ENCODE assay signal across 8 cellular contexts in the genomic region with DNA sequence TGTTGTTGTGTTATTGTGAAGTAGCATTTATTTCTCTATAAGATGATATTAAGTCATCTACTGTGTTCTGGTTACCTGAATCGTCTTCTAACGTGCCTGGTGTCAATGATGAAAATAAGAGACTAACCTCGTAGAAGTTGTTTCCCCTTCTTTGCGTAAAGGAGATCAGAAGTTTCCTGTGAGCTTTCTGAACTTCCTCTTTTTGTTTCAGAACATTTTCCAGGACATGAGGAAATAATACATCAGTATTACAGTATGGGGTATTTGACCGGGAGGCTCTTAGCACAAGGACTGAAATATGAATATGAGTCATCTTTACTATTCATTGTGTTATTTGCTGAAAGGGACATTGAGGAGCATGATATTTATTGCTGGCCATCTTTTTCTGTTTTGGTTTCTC. TPM values are rescaled to one million over a fixed set of nuclear protein-coding genes. Genes with fewer than 3 reads are reported as not detected.
DNase-seq lines count a peak whose midpoint lies in the region; ATAC-seq and TF ChIP-seq lines count a peak whose summit lies in the region.

No MANE protein-coding gene starts in this region.

- no peak for TF ChIP-seq POLR2A in ovary (IDR thresholded peaks at IDR 0.05)

- H3K9ac ChIP-seq in HUES64 (ENCODE audit: low read depth, low read length) = no peak overlapping the region

- intact Hi-C loops in ovary (cut with DNase I) = no loop called here

- DNase-seq in dermis blood vessel endothelial cell (peak; percentile 87), pulmonary artery endothelial cell (ENCODE audit: low read depth, low spot score) (peak; percentile 74), ovary (no peak)
- DNase-seq in effector memory CD4-positive, alpha-beta T cell = no peak
- no peak for DNase-seq in stimulated activated CD4-positive, alpha-beta T cell treated with anti-CD3 and anti-CD28 coated beads, Interleukin-15, amount 100 ng/mL, for 24 hours

- peak overlapping the region; percentile 75; the same call in 1 of the 2 replicates for H3K4me3 ChIP-seq in HUES64 (ENCODE audit: low read length)
- H3K4me3 ChIP-seq in effector memory CD4-positive, alpha-beta T cell (ENCODE audit: insufficient read depth, low read depth, low read length, poor library complexity, severe bottlenecking) = no peak overlapping the region
- H3K4me3 ChIP-seq in ovary = no peak overlapping the region

- H3K27me3 ChIP-seq in HUES64 (ENCODE audit: insufficient read depth, low read length) (peaks cover 9% of the 10 kb centered on the region; the same call in 1 of the 2 replicates), ovary (no peaks in the 10 kb centered on the region)
- no peaks in the 10 kb centered on the region for H3K27me3 ChIP-seq in effector memory CD4-positive, alpha-beta T cell (replicated peaks; ENCODE audit: control insufficient read depth, insufficient read depth, low read length, poor library complexity, severe bottlenecking)

- H3K36me3 ChIP-seq in HUES64 (ENCODE audit: insufficient read depth, low read length) (no peaks in the 10 kb centered on the region), ovary (no peaks in the 10 kb centered on the region)
- H3K36me3 ChIP-seq in effector memory CD4-positive, alpha-beta T cell (ENCODE audit: control insufficient read depth, insufficient read depth, low read length) = no peaks in the 10 kb centered on the region

- ATAC-seq in GM19351 (IDR thresholded peaks at IDR 0.05; ENCODE audit: unreplicated experiment) (peak; percentile 47), HG03045 (IDR thresholded peaks at IDR 0.05; ENCODE audit: unreplicated experiment) (no peak)

- no peak for TF ChIP-seq EP300 in ovary (IDR thresholded peaks at IDR 0.05)

- no peaks in the 10 kb centered on the region for H3K9me3 ChIP-seq in HUES64 (ENCODE audit: insufficient read depth, low read depth, low read length)
- H3K9me3 ChIP-seq in effector memory CD4-positive, alpha-beta T cell (ENCODE audit: control insufficient read depth, low read length) = no peaks in the 10 kb centered on the region
- H3K9me3 ChIP-seq in ovary = no peaks in the 10 kb centered on the region

- 94% methylated on average over 5 of the region's 5 CpGs for WGBS in HUES64
- WGBS in ovary, 3 donors = 80 to 91% (median 84%) methylated on average over 5 of the region's 5 CpGs

- H3K27ac ChIP-seq in HUES64 (ENCODE audit: low read depth, low read length) (no peak overlapping the region), ovary (no peak overlapping the region)
- no peak overlapping the region for H3K27ac ChIP-seq in effector memory CD4-positive, alpha-beta T cell (ENCODE audit: insufficient read depth, low read length, poor library complexity, severe bottlenecking)

- peaks cover 9% of the 10 kb centered on the region; the same call in 1 of the 2 replicates for H3K4me1 ChIP-seq in HUES64 (ENCODE audit: insufficient read depth, low read length)
- H3K4me1 ChIP-seq in effector memory CD4-positive, alpha-beta T cell (ENCODE audit: control insufficient read depth, insufficient read depth, low read length, poor library complexity, severe bottlenecking) = peaks cover 5% of the 10 kb centered on the region
- H3K4me1 ChIP-seq in ovary (ENCODE audit: insufficient read depth) = peaks cover 3% of the 10 kb centered on the region

- no peak for TF ChIP-seq CTCF in ovary (IDR thresholded peaks at IDR 0.05)

RNA-seq across cellular contexts. Expression of a gene that starts 1.3 kb away (rescaled TPM):
- polyA plus RNA-seq in HUES64 (2013, experiment 1 of 2) = 13.0 TPM
- polyA plus RNA-seq in HUES64 (2013, experiment 2 of 2) = 12.9 TPM
- total RNA-seq in dermis blood vessel endothelial cell = 44.9 and 67.6 TPM in 2 replicates
- 34.6 and 40.9 TPM in 2 replicates for total RNA-seq in pulmonary artery endothelial cell
- total RNA-seq in ovary = 1 to 10 TPM; 1.9 to 6.7 (median 5.0) TPM
- 1 to 10 TPM; 2.0 to 4.0 TPM for polyA plus RNA-seq in ovary

Comparison
In these comparisons a context has a peak if more than half of its experiments do, and no peak if none do; other contexts are left out.
1. DNase-seq: peak in dermis blood vessel endothelial cell (single experiment) and pulmonary artery endothelial cell (single experiment); none in effector memory CD4-positive, alpha-beta T cell (0 of 3), stimulated activated CD4-positive, alpha-beta T cell treated with anti-CD3 and anti-CD28 coated beads, Interleukin-15, amount 100 ng/mL, for 24 hours (single experiment) and ovary (0 of 5).